ENCODE assay signal across 11 cellular contexts in the genomic region with DNA sequence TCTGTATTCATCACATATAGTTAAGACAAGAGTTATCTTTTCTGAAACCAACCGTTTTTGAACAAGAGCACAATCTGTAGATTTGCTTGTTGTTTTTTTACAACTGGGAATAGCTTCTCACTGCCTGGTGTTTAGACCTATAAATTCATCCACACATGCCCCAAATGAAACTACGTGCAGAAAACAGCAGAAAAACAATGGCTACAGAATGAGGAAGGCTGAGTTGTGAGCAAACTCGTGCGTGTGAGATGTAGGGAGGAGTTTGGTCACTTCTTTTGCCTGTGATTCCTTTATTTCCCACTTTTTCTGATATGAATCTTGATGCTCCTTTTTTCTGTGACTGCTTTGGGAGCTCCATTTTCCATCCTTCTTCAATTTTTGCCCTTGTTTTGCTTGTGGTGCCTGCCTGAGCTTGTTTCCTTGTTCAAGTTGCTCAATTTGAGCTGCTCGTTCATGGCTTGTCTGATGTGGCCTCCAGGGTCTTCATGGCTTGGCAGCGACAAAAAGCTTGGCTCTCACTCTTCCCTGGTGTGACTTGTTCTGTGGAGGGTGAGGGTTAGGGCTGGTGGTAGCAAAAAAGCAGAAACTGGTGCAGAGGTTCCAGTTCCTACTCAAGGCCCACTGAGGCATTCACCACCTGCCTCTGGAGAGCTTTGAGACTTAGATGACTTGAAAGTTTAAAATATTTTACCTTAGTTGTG.
"Had no signal": no experiment of that assay in that cellular context is flagged by ENCODE, and none has a peak within 500 bp of the region (broad histone marks: within the 10 kb centered on the region; RNA-seq: fewer than 3 reads in every experiment).

No MANE protein-coding gene starts in this region.

- H3K4me3 Mint-ChIP-seq: activated T-cell treated with anti-CD3 and anti-CD28 coated beads, Interleukin-2, amount 50 U/mL, for 4 hours had no signal

- FAIRE-seq: islet of Langerhans had no signal

- H3K9me3 ChIP-seq: esophagus squamous epithelium, left lung, upper lobe of right lung had no signal

- DNase-seq: activated T-cell treated with anti-CD3 and anti-CD28 coated beads, Interleukin-2, amount 50 U/mL, for 4 hours; aorta; esophagus squamous epithelium; foreskin melanocyte; heart left ventricle; left lung; mesendoderm; posterior cingulate gyrus; stimulated activated naive CD8-positive, alpha-beta T cell treated with anti-CD3 and anti-CD28 coated beads, Interleukin-15, Interleukin-2, amounts not matched to agents 100 U/mL and 50 U/mL, for 24 hours; upper lobe of right lung had no signal

- H3K27ac ChIP-seq: esophagus squamous epithelium, left lung, upper lobe of right lung had no signal

- H3K4me3 ChIP-seq: esophagus squamous epithelium, heart left ventricle, left lung, upper lobe of right lung had no signal

- ATAC-seq: activated T-cell treated with anti-CD3 and anti-CD28 coated beads, Interleukin-2, amount 50 U/mL, for 4 hours; heart left ventricle; left lung; stimulated activated naive CD8-positive, alpha-beta T cell treated with anti-CD3 and anti-CD28 coated beads, Interleukin-15, Interleukin-2, amounts not matched to agents 100 U/mL and 50 U/mL, for 24 hours; upper lobe of right lung had no signal

- H3K36me3 ChIP-seq: esophagus squamous epithelium, heart left ventricle, left lung, upper lobe of right lung had no signal

- H3K27me3 ChIP-seq: heart left ventricle, left lung, upper lobe of right lung had no signal
